ENCODE assay signal across 8 cellular contexts in genomic region chr9:92115977-92116285, GRCh38. TPM values are rescaled to one million over a fixed set of nuclear protein-coding genes. Genes with fewer than 3 reads are reported as not detected.
A peak's percentile ranks its signal among the peaks of the same experiment; 100 is the strongest.
DNase-seq lines count a peak whose midpoint lies in the region; ATAC-seq and TF ChIP-seq lines count a peak whose summit lies in the region.

No MANE protein-coding gene starts in this region.

- H3K79me2 ChIP-seq in DND-41 (ENCODE audit: insufficient read depth, low read length) = peaks cover 42% of the 10 kb centered on the region

- peak overlapping the region; percentile 65 for H2AFZ ChIP-seq in DND-41 (ENCODE audit: low read depth, low read length)

- peak overlapping the region; percentile 75 for H3K9ac ChIP-seq in DND-41 (ENCODE audit: low read depth, low read length)

- peak overlapping the region; percentile 58 for H3K4me2 ChIP-seq in DND-41 (ENCODE audit: insufficient read depth, low read length)

- H3K36me3 ChIP-seq in DND-41 (ENCODE audit: insufficient read depth, low read length) (peaks cover 14% of the 10 kb centered on the region), ectodermal cell (ENCODE audit: control insufficient read depth, insufficient read depth, low read length) (no peaks in the 10 kb centered on the region)

- TF ChIP-seq CTCF in DND-41 (IDR thresholded peaks at IDR 0.05; ENCODE audit: borderline replicate concordance, extremely low read depth, low read length, poor library complexity, severe bottlenecking) (no peak), osteocyte (IDR thresholded peaks at IDR 0.05) (no peak), omental fat pad (IDR thresholded peaks at IDR 0.05) (no peak)

- peak overlapping the region; percentile 74 to 99; a peak in 3 of 4 replicates for H3K4me3 ChIP-seq in DND-41 (ENCODE audit: low read depth in 1 of 2, low read length in 2 of 2)
- H3K4me3 ChIP-seq in ectodermal cell (ENCODE audit: insufficient read depth, low read depth, low read length) = peak overlapping the region; percentile 78

- H3K27ac ChIP-seq in DND-41 (ENCODE audit: low read length) (peak overlapping the region; percentile 84), ectodermal cell (ENCODE audit: insufficient read depth, low read depth, low read length, poor library complexity, severe bottlenecking) (no peak overlapping the region)

- H3K27ac Mint-ChIP-seq in osteocyte (ENCODE audit: unreplicated experiment) = peak overlapping the region; percentile 98

- no peaks in the 10 kb centered on the region for H3K9me3 ChIP-seq in DND-41 (ENCODE audit: insufficient read depth, low read length, severe bottlenecking)
- no peaks in the 10 kb centered on the region for H3K9me3 ChIP-seq in ectodermal cell (ENCODE audit: control insufficient read depth, low read length)

- H3K4me1 Mint-ChIP-seq in osteocyte (ENCODE audit: unreplicated experiment) = peaks cover 21% of the 10 kb centered on the region

- H3K4me1 ChIP-seq in DND-41 (ENCODE audit: insufficient read depth, low read length) (peaks cover 30% of the 10 kb centered on the region), ectodermal cell (ENCODE audit: control insufficient read depth, insufficient read depth, low read length) (no peaks in the 10 kb centered on the region)

- H3K9me3 Mint-ChIP-seq in osteocyte (ENCODE audit: unreplicated experiment) = no peaks in the 10 kb centered on the region

- DNase-seq in DND-41 = no peak
- peak; percentile 38 for DNase-seq in NAMALWA (ENCODE audit: low spot score)
- DNase-seq in osteocyte (ENCODE audit: extremely low spot score, unreplicated experiment) = no peak
- DNase-seq in middle frontal gyrus (ENCODE audit: extremely low spot score, low spot score) = no peak
- no peak for DNase-seq in germinal center (ENCODE audit: low spot score)
- DNase-seq in omental fat pad (ENCODE audit: low spot score) = no peak

- peaks cover 15% of the 10 kb centered on the region for H3K27me3 Mint-ChIP-seq in osteocyte (ENCODE audit: unreplicated experiment)

- no peaks in the 10 kb centered on the region for H4K20me1 ChIP-seq in DND-41 (ENCODE audit: insufficient read depth, low read length)

- peaks cover 9% of the 10 kb centered on the region for H3K36me3 Mint-ChIP-seq in osteocyte (ENCODE audit: unreplicated experiment)

- WGBS in ectodermal cell, 2 experiments = 48 to 59% methylated on average over 2 to 4 of the region's 4 CpGs

- no peaks in the 10 kb centered on the region for H3K27me3 ChIP-seq in DND-41 (ENCODE audit: insufficient read depth, low read length, poor library complexity)
- H3K27me3 ChIP-seq in ectodermal cell (ENCODE audit: control insufficient read depth, insufficient read depth, low read length, poor library complexity, severe bottlenecking) = peaks cover 4% of the 10 kb centered on the region

- ATAC-seq in DND-41 (ENCODE audit: insufficient read depth, low read depth) (no peak), omental fat pad (ENCODE audit: low FRiP score) (no peak), HG02623 (IDR thresholded peaks at IDR 0.05; ENCODE audit: unreplicated experiment) (no peak)

- H3K4me3 Mint-ChIP-seq in osteocyte (ENCODE audit: unreplicated experiment) = peak overlapping the region; percentile 96

RNA-seq across cellular contexts. Expression of gene SPTLC1, which starts 0.7 kb away (rescaled TPM):
- polyA plus RNA-seq in ectodermal cell (2013, experiment 1 of 4) = 83.2 TPM
- polyA plus RNA-seq in ectodermal cell (2013, experiment 2 of 4) = 86.2 TPM
- 63.0 TPM for polyA plus RNA-seq in ectodermal cell (2013, experiment 3 of 4)
- polyA plus RNA-seq in ectodermal cell (2013, experiment 4 of 4) = 69.8 TPM
- total RNA-seq in osteocyte (90.7 and 93.9 TPM in 2 replicates), omental fat pad (10 to 100 TPM; 71.1 to 92.0 (median 89.1) TPM)
